13 cellular contexts compared by ENCODE assay signal in genomic region chr6:7647504-7647903, GRCh38. TPM values are rescaled to one million over a fixed set of nuclear protein-coding genes. Genes with fewer than 3 reads are reported as not detected.
DNase-seq lines count a peak whose midpoint lies in the region; ATAC-seq lines count a peak whose summit lies in the region.
"Had no signal": no experiment of that assay in that cellular context is flagged by ENCODE, and none has a peak within 500 bp of the region (broad histone marks: within the 10 kb centered on the region; RNA-seq: fewer than 3 reads in every experiment).

No MANE protein-coding gene starts in this region.

- CTCF ChIA-PET in activated CD4-positive, alpha-beta T cell treated with anti-CD3 and anti-CD28 coated beads, Interleukin-2, amount 10 ng/mL, durations not matched to agents 7 days and 5 days (lab: Charles Lee), result no interaction called here

- H3K27ac Mint-ChIP-seq in activated CD4-positive, alpha-beta T cell treated with anti-CD3 and anti-CD28 coated beads, Interleukin-2, amount 10 ng/mL, durations not matched to agents 7 days and 5 days, result peak overlapping the region; percentile 90
- H3K27ac Mint-ChIP-seq: immature natural killer cell; natural killer cell treated with Interleukin-12 subunit alpha and Interleukin-12 subunit beta and Interleukin-15 and Interleukin-18, amount 100 ng/mL, for 72 hours had no signal

- peaks cover 3% of the 10 kb centered on the region for H3K36me3 Mint-ChIP-seq in activated CD4-positive, alpha-beta T cell treated with anti-CD3 and anti-CD28 coated beads, Interleukin-2, amount 10 ng/mL, durations not matched to agents 7 days and 5 days (ENCODE audit: low read depth)
- H3K36me3 Mint-ChIP-seq: immature natural killer cell; natural killer cell treated with Interleukin-12 subunit alpha and Interleukin-12 subunit beta and Interleukin-15 and Interleukin-18, amount 100 ng/mL, for 72 hours had no signal

- peaks cover 18% of the 10 kb centered on the region for H3K4me1 Mint-ChIP-seq in activated CD4-positive, alpha-beta T cell treated with anti-CD3 and anti-CD28 coated beads, Interleukin-2, amount 10 ng/mL, durations not matched to agents 7 days and 5 days
- H3K4me1 Mint-ChIP-seq: immature natural killer cell had no signal

- peak; percentile 18 for DNase-seq in activated CD4-positive, alpha-beta T cell treated with anti-CD3 and anti-CD28 coated beads, Interleukin-2, amount 10 ng/mL, durations not matched to agents 7 days and 5 days
- DNase-seq in activated CD4-positive, alpha-beta T cell treated with anti-CD3 and anti-CD28 coated beads for 4 hours, result no peak
- DNase-seq in myocyte (ENCODE audit: low read depth) (peak; percentile 44), ACHN (no peak)
- DNase-seq in activated CD8-positive, alpha-beta memory T cell treated with anti-CD3 and anti-CD28 coated beads for 24 hours, result no peak
- no peak for DNase-seq in stimulated activated CD8-positive, alpha-beta memory T cell treated with anti-CD3 and anti-CD28 coated beads, Interleukin-4, amount 100 ng/mL, for 48 hours
- DNase-seq: EL, immature natural killer cell, Kasumi-1, NCI-H524 treated with DMSO at 0.1 percent for 48 hours had no signal

- in situ Hi-C loops in ACHN (cut with HindIII; ENCODE audit: low pct_ligation_motif_present, low pct_unique_long_range_greater_than_20kb, low sequenced_read_pairs), result no loop called here

- POLR2A ChIA-PET in activated CD4-positive, alpha-beta T cell treated with anti-CD3 and anti-CD28 coated beads, Interleukin-2, amount 10 ng/mL, durations not matched to agents 7 days and 5 days (lab: Charles Lee), result no interaction called here

- no peak overlapping the region for H3K4me3 Mint-ChIP-seq in activated CD4-positive, alpha-beta T cell treated with anti-CD3 and anti-CD28 coated beads, Interleukin-2, amount 10 ng/mL, durations not matched to agents 7 days and 5 days
- H3K4me3 Mint-ChIP-seq: immature natural killer cell; natural killer cell treated with Interleukin-12 subunit alpha and Interleukin-12 subunit beta and Interleukin-15 and Interleukin-18, amount 100 ng/mL, for 72 hours had no signal

- H3K27me3 Mint-ChIP-seq in activated CD4-positive, alpha-beta T cell treated with anti-CD3 and anti-CD28 coated beads, Interleukin-2, amount 10 ng/mL, durations not matched to agents 7 days and 5 days, result peaks cover 7% of the 10 kb centered on the region

- ATAC-seq in GM21390 (IDR thresholded peaks at IDR 0.05; ENCODE audit: unreplicated experiment), result peak; percentile 68
- peak; percentile 55 for ATAC-seq in HG03575 (IDR thresholded peaks at IDR 0.05; ENCODE audit: extremely low read depth, insufficient number of reproducible peaks, low FRiP score, unreplicated experiment)

- peaks cover 5% of the 10 kb centered on the region for H3K9me3 Mint-ChIP-seq in activated CD4-positive, alpha-beta T cell treated with anti-CD3 and anti-CD28 coated beads, Interleukin-2, amount 10 ng/mL, durations not matched to agents 7 days and 5 days
- H3K9me3 Mint-ChIP-seq: immature natural killer cell; natural killer cell treated with Interleukin-12 subunit alpha and Interleukin-12 subunit beta and Interleukin-15 and Interleukin-18, amount 100 ng/mL, for 72 hours had no signal

RNA-seq across cellular contexts. Expression of gene SNRNP48, which starts 57.5 kb away (rescaled TPM):
- 10 to 100 TPM; 13.5 to 17.6 TPM for total RNA-seq in activated CD4-positive, alpha-beta T cell treated with anti-CD3 and anti-CD28 coated beads, Interleukin-2, amount 10 ng/mL, durations not matched to agents 7 days and 5 days
- 22.2 and 25.4 TPM in 2 replicates for total RNA-seq in myocyte
- polyA plus RNA-seq in myocyte (2012), result 5.9 TPM

Comparison
In these comparisons a context has a peak if more than half of its experiments do, and no peak if none do; other contexts are left out.
1. DNase-seq: peak in activated CD4-positive, alpha-beta T cell treated with anti-CD3 and anti-CD28 coated beads, Interleukin-2, amount 10 ng/mL, durations not matched to agents 7 days and 5 days (single experiment) and myocyte (single experiment); none in activated CD4-positive, alpha-beta T cell treated with anti-CD3 and anti-CD28 coated beads for 4 hours (0 of 2), activated CD8-positive, alpha-beta memory T cell treated with anti-CD3 and anti-CD28 coated beads for 24 hours (single experiment), stimulated activated CD8-positive, alpha-beta memory T cell treated with anti-CD3 and anti-CD28 coated beads, Interleukin-4, amount 100 ng/mL, for 48 hours (single experiment) and ACHN (single experiment).